1 cellular context compared by ENCODE assay signal in the genomic region with DNA sequence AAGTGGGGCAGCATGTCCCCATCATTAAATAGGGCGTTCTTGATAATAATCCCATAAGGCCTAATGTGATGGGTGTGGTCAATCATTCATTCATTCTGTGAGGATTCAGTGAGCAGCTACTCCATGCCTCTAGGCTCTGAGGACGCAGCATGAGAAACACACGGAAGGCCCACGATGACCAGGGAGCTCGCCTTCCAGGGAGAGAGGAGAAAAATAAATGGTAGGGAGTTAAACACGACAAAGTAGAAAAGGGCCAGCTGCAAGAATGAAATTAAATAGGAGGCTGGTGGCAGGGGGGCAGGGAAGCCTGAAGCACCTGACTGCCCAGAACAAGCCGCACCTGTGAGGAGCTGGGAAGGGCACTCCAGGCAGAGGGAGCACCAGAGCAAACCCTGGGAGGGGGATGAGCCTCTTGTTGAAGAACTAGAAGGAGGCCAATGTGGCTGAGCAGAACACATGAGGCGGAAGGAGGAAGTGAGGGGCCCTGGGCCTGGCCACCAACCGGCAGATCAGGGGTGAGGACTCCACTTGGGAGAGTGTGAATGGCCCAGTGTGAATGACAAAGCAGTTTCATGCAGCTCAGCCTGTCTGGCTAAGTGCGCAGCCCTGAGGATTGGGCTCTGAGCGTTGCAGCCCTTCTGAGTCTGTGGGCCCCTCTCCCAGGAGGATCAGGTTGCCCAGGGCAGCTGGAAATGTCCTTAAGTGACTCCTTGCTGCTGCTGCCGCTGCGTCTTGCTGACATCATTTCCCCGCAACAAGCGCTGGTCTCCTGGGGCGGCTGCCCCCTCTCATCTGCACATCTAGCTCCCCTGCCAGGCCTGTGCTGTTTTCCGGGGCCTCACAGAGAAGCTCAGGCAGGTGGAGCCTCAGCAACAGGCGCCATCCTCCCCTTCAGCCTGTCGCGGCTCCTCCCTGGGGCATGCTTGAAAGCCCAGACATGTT.
TF ChIP-seq lines count a peak whose summit lies in the region.

No MANE protein-coding gene starts in this region.

TF ChIP-seq in GM23338, 12 proteins besides CTCF, POLR2A, EP300 and RAD21 (continued from another document):
- TF ChIP-seq, protein P1, sequence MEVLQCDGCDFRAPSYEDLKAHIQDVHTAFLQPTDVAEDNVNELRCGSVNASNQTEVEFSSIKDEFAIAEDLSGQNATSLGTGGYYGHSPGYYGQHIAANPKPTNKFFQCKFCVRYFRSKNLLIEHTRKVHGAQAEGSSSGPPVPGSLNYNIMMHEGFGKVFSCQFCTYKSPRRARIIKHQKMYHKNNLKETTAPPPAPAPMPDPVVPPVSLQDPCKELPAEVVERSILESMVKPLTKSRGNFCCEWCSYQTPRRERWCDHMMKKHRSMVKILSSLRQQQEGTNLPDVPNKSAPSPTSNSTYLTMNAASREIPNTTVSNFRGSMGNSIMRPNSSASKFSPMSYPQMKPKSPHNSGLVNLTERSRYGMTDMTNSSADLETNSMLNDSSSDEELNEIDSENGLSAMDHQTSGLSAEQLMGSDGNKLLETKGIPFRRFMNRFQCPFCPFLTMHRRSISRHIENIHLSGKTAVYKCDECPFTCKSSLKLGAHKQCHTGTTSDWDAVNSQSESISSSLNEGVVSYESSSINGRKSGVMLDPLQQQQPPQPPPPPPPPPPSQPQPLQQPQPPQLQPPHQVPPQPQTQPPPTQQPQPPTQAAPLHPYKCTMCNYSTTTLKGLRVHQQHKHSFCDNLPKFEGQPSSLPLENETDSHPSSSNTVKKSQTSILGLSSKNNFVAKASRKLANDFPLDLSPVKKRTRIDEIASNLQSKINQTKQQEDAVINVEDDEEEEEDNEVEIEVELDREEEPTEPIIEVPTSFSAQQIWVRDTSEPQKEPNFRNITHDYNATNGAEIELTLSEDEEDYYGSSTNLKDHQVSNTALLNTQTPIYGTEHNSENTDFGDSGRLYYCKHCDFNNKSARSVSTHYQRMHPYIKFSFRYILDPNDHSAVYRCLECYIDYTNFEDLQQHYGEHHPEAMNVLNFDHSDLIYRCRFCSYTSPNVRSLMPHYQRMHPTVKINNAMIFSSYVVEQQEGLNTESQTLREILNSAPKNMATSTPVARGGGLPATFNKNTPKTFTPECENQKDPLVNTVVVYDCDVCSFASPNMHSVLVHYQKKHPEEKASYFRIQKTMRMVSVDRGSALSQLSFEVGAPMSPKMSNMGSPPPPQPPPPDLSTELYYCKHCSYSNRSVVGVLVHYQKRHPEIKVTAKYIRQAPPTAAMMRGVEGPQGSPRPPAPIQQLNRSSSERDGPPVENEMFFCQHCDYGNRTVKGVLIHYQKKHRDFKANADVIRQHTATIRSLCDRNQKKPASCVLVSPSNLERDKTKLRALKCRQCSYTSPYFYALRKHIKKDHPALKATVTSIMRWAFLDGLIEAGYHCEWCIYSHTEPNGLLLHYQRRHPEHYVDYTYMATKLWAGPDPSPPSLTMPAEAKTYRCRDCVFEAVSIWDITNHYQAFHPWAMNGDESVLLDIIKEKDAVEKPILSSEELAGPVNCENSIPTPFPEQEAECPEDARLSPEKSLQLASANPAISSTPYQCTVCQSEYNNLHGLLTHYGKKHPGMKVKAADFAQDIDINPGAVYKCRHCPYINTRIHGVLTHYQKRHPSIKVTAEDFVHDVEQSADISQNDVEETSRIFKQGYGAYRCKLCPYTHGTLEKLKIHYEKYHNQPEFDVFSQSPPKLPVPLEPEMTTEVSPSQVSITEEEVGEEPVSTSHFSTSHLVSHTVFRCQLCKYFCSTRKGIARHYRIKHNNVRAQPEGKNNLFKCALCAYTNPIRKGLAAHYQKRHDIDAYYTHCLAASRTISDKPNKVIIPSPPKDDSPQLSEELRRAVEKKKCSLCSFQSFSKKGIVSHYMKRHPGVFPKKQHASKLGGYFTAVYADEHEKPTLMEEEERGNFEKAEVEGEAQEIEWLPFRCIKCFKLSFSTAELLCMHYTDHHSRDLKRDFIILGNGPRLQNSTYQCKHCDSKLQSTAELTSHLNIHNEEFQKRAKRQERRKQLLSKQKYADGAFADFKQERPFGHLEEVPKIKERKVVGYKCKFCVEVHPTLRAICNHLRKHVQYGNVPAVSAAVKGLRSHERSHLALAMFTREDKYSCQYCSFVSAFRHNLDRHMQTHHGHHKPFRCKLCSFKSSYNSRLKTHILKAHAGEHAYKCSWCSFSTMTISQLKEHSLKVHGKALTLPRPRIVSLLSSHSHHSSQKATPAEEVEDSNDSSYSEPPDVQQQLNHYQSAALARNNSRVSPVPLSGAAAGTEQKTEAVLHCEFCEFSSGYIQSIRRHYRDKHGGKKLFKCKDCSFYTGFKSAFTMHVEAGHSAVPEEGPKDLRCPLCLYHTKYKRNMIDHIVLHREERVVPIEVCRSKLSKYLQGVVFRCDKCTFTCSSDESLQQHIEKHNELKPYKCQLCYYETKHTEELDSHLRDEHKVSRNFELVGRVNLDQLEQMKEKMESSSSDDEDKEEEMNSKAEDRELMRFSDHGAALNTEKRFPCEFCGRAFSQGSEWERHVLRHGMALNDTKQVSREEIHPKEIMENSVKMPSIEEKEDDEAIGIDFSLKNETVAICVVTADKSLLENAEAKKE (CRISPR knock-in tag; IDR thresholded peaks at IDR 0.05): no peak
- no peak for TF ChIP-seq ZNF114 (CRISPR knock-in tag; IDR thresholded peaks at IDR 0.05)
- TF ChIP-seq STAT1 (IDR thresholded peaks at IDR 0.05; ENCODE audit: unreplicated experiment): no peak
- TF ChIP-seq POLR2AphosphoS5 (IDR thresholded peaks at IDR 0.05; ENCODE audit: low read depth): no peak
